Comparison of ENCODE assay signal across 11 cellular contexts in genomic region chr5:69374911-69375446, GRCh38. TPM values are rescaled to one million over a fixed set of nuclear protein-coding genes. Genes with fewer than 3 reads are reported as not detected.
DNase-seq lines count a peak whose midpoint lies in the region; ATAC-seq and TF ChIP-seq lines count a peak whose summit lies in the region.
"Had no signal": no experiment of that assay in that cellular context is flagged by ENCODE, and none has a peak within 500 bp of the region (broad histone marks: within the 10 kb centered on the region; RNA-seq: fewer than 3 reads in every experiment).

No MANE protein-coding gene starts in this region.

- H3K79me2 ChIP-seq in DOHH2 (ENCODE audit: control insufficient read depth, low read length) = peaks cover 88% of the 10 kb centered on the region
- H3K79me2 ChIP-seq: parathyroid adenoma had no signal

- H3K4me1 ChIP-seq in DOHH2 (ENCODE audit: control insufficient read depth, low read length) (peaks cover 44% of the 10 kb centered on the region), tibial nerve (peaks cover 0 to 23% (median 4%) of the 10 kb centered on the region in 4 donors)
- H3K4me1 ChIP-seq: parathyroid adenoma had no signal

- no peaks in the 10 kb centered on the region for H3K27me3 Mint-ChIP-seq in chondrocyte (ENCODE audit: low read depth)

- peak overlapping the region; percentile 97 for H3K4me2 ChIP-seq in DOHH2 (ENCODE audit: low read length)

- no peaks in the 10 kb centered on the region for H3K9me3 Mint-ChIP-seq in chondrocyte (ENCODE audit: low read depth)

- no peaks in the 10 kb centered on the region for H3K9me3 ChIP-seq in DOHH2 (ENCODE audit: control insufficient read depth, insufficient read depth, low read length)
- H3K9me3 ChIP-seq in tibial nerve = no peaks in the 10 kb centered on the region
- H3K9me3 ChIP-seq: ascending aorta had no signal

- H3K27ac Mint-ChIP-seq in chondrocyte (ENCODE audit: unreplicated experiment) = no peak overlapping the region

- peak overlapping the region; percentile 98 for H3K27ac ChIP-seq in DOHH2 (ENCODE audit: low read depth, low read length)
- no peak overlapping the region for H3K27ac ChIP-seq in tibial nerve
- H3K27ac ChIP-seq: ascending aorta, parathyroid adenoma had no signal

- H4K20me1 ChIP-seq in DOHH2 (ENCODE audit: control insufficient read depth, insufficient read depth, low read depth, low read length) = no peaks in the 10 kb centered on the region

- no peaks in the 10 kb centered on the region for H3K9me2 ChIP-seq in DOHH2 (replicated peaks; ENCODE audit: control insufficient read depth, low read length)

- H3K4me1 Mint-ChIP-seq in chondrocyte (ENCODE audit: low read depth) = peaks cover 20% of the 10 kb centered on the region

- no peak for DNase-seq in 8988T
- DNase-seq in NCI-H2171 (lab: John Stamatoyannopoulos, UW) = no peak
- no peak for DNase-seq in tibial nerve (ENCODE audit: low spot score in 2 of 2)
- DNase-seq in chondrocyte (ENCODE audit: low spot score) = no peak

- TF ChIP-seq CTCF in DOHH2 (IDR thresholded peaks at IDR 0.05; ENCODE audit: low read depth, low read length, poor library complexity, severe bottlenecking) = no peak
- TF ChIP-seq CTCF in tibial nerve (IDR thresholded peaks at IDR 0.05) = no peak
- TF ChIP-seq CTCF in chondrocyte (IDR thresholded peaks at IDR 0.05) = no peak

- ATAC-seq in GM19023 (IDR thresholded peaks at IDR 0.05; ENCODE audit: unreplicated experiment) = peak; percentile 76
- peak; percentile 71 for ATAC-seq in HG02571 (IDR thresholded peaks at IDR 0.05; ENCODE audit: unreplicated experiment)
- peak; percentile 68 for ATAC-seq in HG03439 (IDR thresholded peaks at IDR 0.05; ENCODE audit: unreplicated experiment)

- peaks cover 20% of the 10 kb centered on the region for H3F3A ChIP-seq in DOHH2 (ENCODE audit: control insufficient read depth, insufficient read depth)

- no peak for TF ChIP-seq POLR2A in tibial nerve (IDR thresholded peaks at IDR 0.05)

- WGBS in tibial nerve, 2 donors = 92 to 93% methylated on average over 4 of the region's 4 CpGs

- peaks cover 11% of the 10 kb centered on the region for H3K36me3 Mint-ChIP-seq in chondrocyte (ENCODE audit: low read depth)

- H3K27me3 ChIP-seq in DOHH2 (ENCODE audit: control insufficient read depth, low read length) = no peaks in the 10 kb centered on the region
- no peaks in the 10 kb centered on the region for H3K27me3 ChIP-seq in tibial nerve
- H3K27me3 ChIP-seq: ascending aorta had no signal

- H3K36me3 ChIP-seq in DOHH2 (ENCODE audit: control insufficient read depth, low read length) = peaks cover 70% of the 10 kb centered on the region
- peaks cover 0 to 53% (median 0%) of the 10 kb centered on the region in 3 donors for H3K36me3 ChIP-seq in tibial nerve

- no peak for TF ChIP-seq EP300 in tibial nerve (IDR thresholded peaks at IDR 0.05)

- H3K4me3 ChIP-seq in DOHH2 (ENCODE audit: low read length) (peak overlapping the region; percentile 73), tibial nerve (no peak overlapping the region)
- H3K4me3 ChIP-seq: ascending aorta had no signal

- no peak overlapping the region for H3K4me3 Mint-ChIP-seq in chondrocyte (ENCODE audit: unreplicated experiment)

RNA-seq across cellular contexts. Expression of gene RAD17, which starts 5.4 kb away (rescaled TPM):
- total RNA-seq in tibial nerve (10 to 100 TPM; 11.4 to 27.8 (median 19.0) TPM), chondrocyte (22.4 to 25.7 TPM (median 25.3 TPM) in 3 replicates)

RNA-seq across cellular contexts. Expression of gene AK6, which starts 5.7 kb away (rescaled TPM):
- total RNA-seq in tibial nerve = 10 to 100 TPM in 2 of 4 donors, 1 to 10 TPM in 2; 8.4 to 40.8 (median 15.3) TPM
- total RNA-seq in chondrocyte = 32.5 to 38.6 TPM (median 33.0 TPM) in 3 replicates

RNA-seq across cellular contexts. Expression of gene TAF9, which starts 5.7 kb away (rescaled TPM):
- total RNA-seq in tibial nerve (10 to 100 TPM; 17.7 to 40.9 (median 29.8) TPM), chondrocyte (49.4 to 75.6 TPM (median 64.8 TPM) in 3 replicates)

RNA-seq across cellular contexts. Expression of gene MARVELD2, which starts 39.9 kb away (rescaled TPM):
- total RNA-seq in tibial nerve (1 to 10 TPM in 2 of 4 donors, under 1 TPM in 2; 0.59 to 1.3 (median 1.0) TPM), chondrocyte (1.2 to 2.2 TPM (median 2.0 TPM) in 3 replicates)
- total RNA-seq: ascending aorta, SK-MEL-5 had no signal

RNA-seq across cellular contexts. Expression of gene CCDC125, which starts 42.4 kb away (rescaled TPM):
- total RNA-seq in tibial nerve (10 to 100 TPM in 2 of 4 donors, 1 to 10 TPM in 2; 5.7 to 10.3 (median 8.3) TPM), chondrocyte (1.5 to 4.6 TPM (median 1.9 TPM) in 3 replicates)
